29 cellular contexts compared by ENCODE assay signal in the genomic region with DNA sequence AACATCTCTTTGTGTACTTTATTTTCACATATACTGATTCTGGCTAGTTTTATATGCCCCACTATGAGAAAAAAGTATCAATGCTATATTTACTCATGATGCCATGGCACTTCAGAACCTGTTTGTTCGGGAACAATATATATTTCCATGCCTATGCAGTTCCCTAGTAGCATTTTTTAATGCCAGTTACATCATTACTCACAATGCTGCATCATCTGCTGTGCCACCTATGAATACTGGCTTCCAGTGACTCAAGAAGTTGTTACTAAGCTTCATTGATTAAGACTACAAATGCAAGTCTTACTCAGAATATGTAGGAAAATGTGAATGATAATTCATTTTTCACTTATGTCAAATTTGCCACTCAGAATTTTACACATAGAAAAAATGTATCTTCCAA.
"Had no signal": no experiment of that assay in that cellular context is flagged by ENCODE, and none has a peak within 500 bp of the region (broad histone marks: within the 10 kb centered on the region; RNA-seq: fewer than 3 reads in every experiment).

No MANE protein-coding gene starts in this region.

- DNase-seq: activated CD4-positive, alpha-beta memory T cell treated with anti-CD3 and anti-CD28 coated beads, Interleukin-2, amount 10 ng/mL, durations not matched to agents 7 days and 5 days; activated CD4-positive, alpha-beta T cell treated with anti-CD3 and anti-CD28 coated beads for 1 hour; activated CD4-positive, alpha-beta T cell treated with anti-CD3 and anti-CD28 coated beads for 4 hours; activated CD4-positive, alpha-beta T cell treated with anti-CD3 and anti-CD28 coated beads, Interleukin-2, amount 10 ng/mL, durations not matched to agents 7 days and 5 days; activated CD4-positive, alpha-beta T cell treated with anti-CD3 and anti-CD28 coated beads, Interleukin-2, amount 50 U/mL, for 4 hours; activated CD8-positive, alpha-beta memory T cell treated with anti-CD3 and anti-CD28 coated beads, Interleukin-2, amount 50 U/mL, for 48 hours; activated effector memory CD4-positive, alpha-beta T cell treated with Interleukin-2 at 50 U/mL for 16 hours; activated gamma-delta T cell treated with Interleukin-2 at 50 U/mL for 16 hours; activated naive CD4-positive, alpha-beta T cell treated with Interleukin-2 at 50 U/mL for 16 hours; activated naive CD8-positive, alpha-beta T cell treated with anti-CD3 and anti-CD28 coated beads for 36 hours; activated naive CD8-positive, alpha-beta T cell treated with anti-CD3 and anti-CD28 coated beads, Interleukin-2, amount 50 U/mL, for 24 hours; activated T-cell treated with anti-CD3 and anti-CD28 coated beads for 4 hours; activated T-cell treated with anti-CD3 and anti-CD28 coated beads, Interleukin-2, amount 50 U/mL, for 24 hours; adrenal gland; amygdala; aorta; body of pancreas; dorsolateral prefrontal cortex; effector memory CD4-positive, alpha-beta T cell; endodermal cell; foreskin fibroblast; gastrocnemius medialis; glutamatergic neuron; heart left ventricle; T-helper 2 cell had no signal

- H3K27me3 ChIP-seq: adrenal gland, body of pancreas had no signal

- H3K9me3 ChIP-seq: adrenal gland, body of pancreas, gastrocnemius medialis, heart left ventricle had no signal

- H3K4me3 ChIP-seq: adrenal gland, body of pancreas, coronary artery, dorsolateral prefrontal cortex, gastrocnemius medialis, heart left ventricle had no signal

- H3K27ac ChIP-seq: adrenal gland, body of pancreas, coronary artery, dorsolateral prefrontal cortex, gastrocnemius medialis, heart left ventricle, VCaP had no signal

- H3K36me3 ChIP-seq: adrenal gland, gastrocnemius medialis, heart left ventricle had no signal

- H3K4me1 ChIP-seq: adrenal gland, body of pancreas, gastrocnemius medialis, heart left ventricle had no signal

- ATAC-seq: activated naive CD8-positive, alpha-beta T cell treated with anti-CD3 and anti-CD28 coated beads, Interleukin-2, amount 50 U/mL, for 24 hours; activated T-helper 17 cell treated with anti-CD3 and anti-CD28 coated beads, Interleukin-2, amount 50 U/mL, for 72 hours; body of pancreas; gastrocnemius medialis; heart left ventricle; WTC11 had no signal
